In genomic region chr2:142223309-142223708, GRCh38 we compare ENCODE assay signal across 29 cellular contexts.
"Had no signal": no experiment of that assay in that cellular context is flagged by ENCODE, and none has a peak within 500 bp of the region (broad histone marks: within the 10 kb centered on the region; RNA-seq: fewer than 3 reads in every experiment).

No MANE protein-coding gene starts in this region.

- H3K4me3 ChIP-seq: ascending aorta, K562, Peyer's patch had no signal

- H3K4me1 ChIP-seq: ascending aorta, Peyer's patch had no signal

- DNase-seq: activated B cell treated with CpG ODN at 0.5 μM for 24 hours; activated CD4-positive, alpha-beta memory T cell treated with anti-CD3 and anti-CD28 coated beads for 36 hours; activated CD4-positive, alpha-beta T cell treated with anti-CD3 and anti-CD28 coated beads for 4 hours; activated CD4-positive, alpha-beta T cell treated with anti-CD3 and anti-CD28 coated beads, Interleukin-2, amount 50 U/mL, for 1 hour; activated CD4-positive, CD25-positive, alpha-beta regulatory T cell treated with anti-CD3 and anti-CD28 coated beads, Interleukin-2, amount 50 U/mL, for 72 hours; activated CD8-positive, alpha-beta memory T cell treated with anti-CD3 and anti-CD28 coated beads, Interleukin-2, amount 50 U/mL, for 4 hours; activated effector memory CD4-positive, alpha-beta T cell treated with anti-CD3 and anti-CD28 coated beads, Interleukin-2, amount 50 U/mL, for 16 hours; activated naive CD4-positive, alpha-beta T cell; activated naive CD4-positive, alpha-beta T cell treated with anti-CD3 and anti-CD28 coated beads, Interleukin-2, amount 50 U/mL, for 16 hours; activated naive CD8-positive, alpha-beta T cell treated with anti-CD3 and anti-CD28 coated beads for 36 hours; activated T-cell treated with anti-CD3 and anti-CD28 coated beads, Interleukin-2, amount 50 U/mL, for 48 hours; amygdala; Karpas-422; NCI-H187 treated with DMSO at 0.1 percent for 48 hours; NCI-H2227 treated with DMSO at 0.1 percent for 48 hours; NCI-H510A treated with DMSO at 0.1 percent for 48 hours; NCI-H526 treated with DMSO at 0.1 percent for 48 hours; NK-92 treated with Interleukin-12 subunit alpha and Interleukin-12 subunit beta, amount 100 ng/mL, for 24 hours; PC-3; Peyer's patch; SIG-M5; T-cell; T-helper 2 cell; T-helper 9 cell had no signal

- H3K36me3 Mint-ChIP-seq: activated CD4-positive, alpha-beta memory T cell treated with anti-CD3 and anti-CD28 coated beads for 36 hours; activated naive CD8-positive, alpha-beta T cell treated with anti-CD3 and anti-CD28 coated beads for 36 hours; T-cell had no signal

- H3K27ac Mint-ChIP-seq: activated B cell treated with CpG ODN at 0.5 μM for 24 hours; activated CD4-positive, alpha-beta memory T cell treated with anti-CD3 and anti-CD28 coated beads for 36 hours; activated naive CD8-positive, alpha-beta T cell treated with anti-CD3 and anti-CD28 coated beads for 36 hours; T-cell had no signal

- H3K27me3 ChIP-seq: ascending aorta, Peyer's patch had no signal

- ATAC-seq: K562, PC-3, Right ventricle myocardium inferior, T-cell had no signal

- H3K27ac ChIP-seq: ascending aorta, Peyer's patch, RWPE1, VCaP had no signal

- H3K9me3 ChIP-seq: ascending aorta, Peyer's patch had no signal

- H3K27me3 Mint-ChIP-seq: activated B cell treated with CpG ODN at 0.5 μM for 24 hours; activated CD4-positive, alpha-beta memory T cell treated with anti-CD3 and anti-CD28 coated beads for 36 hours; activated naive CD8-positive, alpha-beta T cell treated with anti-CD3 and anti-CD28 coated beads for 36 hours; T-cell had no signal

- H3K4me1 Mint-ChIP-seq: activated B cell treated with CpG ODN at 0.5 μM for 24 hours; activated naive CD8-positive, alpha-beta T cell treated with anti-CD3 and anti-CD28 coated beads for 36 hours; T-cell had no signal

- H3K36me3 ChIP-seq: ascending aorta, Peyer's patch had no signal

- H3K9me3 Mint-ChIP-seq: activated B cell treated with CpG ODN at 0.5 μM for 24 hours; activated naive CD8-positive, alpha-beta T cell treated with anti-CD3 and anti-CD28 coated beads for 36 hours had no signal

- H3K4me3 Mint-ChIP-seq: activated B cell treated with CpG ODN at 0.5 μM for 24 hours; activated CD4-positive, alpha-beta memory T cell treated with anti-CD3 and anti-CD28 coated beads for 36 hours; activated naive CD8-positive, alpha-beta T cell treated with anti-CD3 and anti-CD28 coated beads for 36 hours; T-cell had no signal
